Comparison of ENCODE assay signal across 9 cellular contexts in the genomic region with DNA sequence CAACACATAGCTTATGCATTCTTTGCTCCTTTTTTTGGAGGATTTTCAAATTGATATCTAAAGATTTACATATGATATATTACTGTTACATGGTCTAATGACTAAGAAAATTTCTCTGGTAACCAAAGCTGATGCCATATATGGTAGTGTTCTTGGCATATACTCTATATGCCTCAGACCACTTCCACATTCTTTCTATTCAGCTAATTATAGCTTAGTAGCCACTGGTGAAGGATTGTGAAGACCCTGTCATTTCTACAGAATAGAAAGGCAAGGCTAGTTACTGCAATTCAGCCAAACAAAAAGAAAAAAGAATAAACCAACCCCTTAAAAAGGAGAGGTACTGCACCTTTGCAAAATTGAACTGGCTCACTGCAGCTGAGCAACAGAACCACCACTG. TPM values are rescaled to one million over a fixed set of nuclear protein-coding genes. Genes with fewer than 3 reads are reported as not detected.
DNase-seq lines count a peak whose midpoint lies in the region; ATAC-seq, FAIRE-seq and TF ChIP-seq lines count a peak whose summit lies in the region.
"Had no signal": no experiment of that assay in that cellular context is flagged by ENCODE, and none has a peak within 500 bp of the region (broad histone marks: within the 10 kb centered on the region; RNA-seq: fewer than 3 reads in every experiment).

No MANE protein-coding gene starts in this region.

- intact Hi-C loops in pancreas (cut with DNase I) = no loop called here

- H3K36me3 ChIP-seq in pancreas = no peaks in the 10 kb centered on the region

- no peaks in the 10 kb centered on the region for H3K27me3 ChIP-seq in pancreas

- ATAC-seq in pancreas = no peak

- no peak for FAIRE-seq in pancreas (lab: Jason Lieb, UNC)
- FAIRE-seq: TTC549 had no signal

- H3K4me1 ChIP-seq in pancreas = peaks cover 38 to 46% (median 45%) of the 10 kb centered on the region in 3 donors

- TF ChIP-seq CTCF in GM12864 (IDR thresholded peaks at IDR 0.05; ENCODE audit: low read depth, low read length, missing control alignments) (no peak), coronary artery (IDR thresholded peaks at IDR 0.05) (no peak), pancreas (IDR thresholded peaks at IDR 0.05) (no peak)

- no peaks in the 10 kb centered on the region for H3K9me3 ChIP-seq in pancreas

- DNase-seq in GM12864 (ENCODE audit: low read depth) (no peak), NCI-H69 (lab: John Stamatoyannopoulos, UW) (peak; percentile 56), coronary artery (ENCODE audit: low spot score) (no peak), pancreas (no peak), SHP77 treated with DMSO at 0.1 percent for 48 hours (lab: John Stamatoyannopoulos, UW) (no peak), T-helper 9 cell (no peak), hippocampal formation (lab: John Stamatoyannopoulos, UW) (no peak), GOT3 (lab: John Stamatoyannopoulos, UW) (no peak)

- no peak overlapping the region for H3K27ac ChIP-seq in coronary artery
- H3K27ac ChIP-seq in pancreas = no peak overlapping the region

- H3K4me3 ChIP-seq in GM12864 (ENCODE audit: low read depth, low read length) = peak overlapping the region; percentile 53
- H3K4me3 ChIP-seq in coronary artery = peak overlapping the region; percentile 93
- H3K4me3 ChIP-seq in pancreas = peak overlapping the region in 3 of 4 donors; percentile 2 to 13 (median 11)

RNA-seq across cellular contexts. Expression of a gene that starts 3.7 kb away (rescaled TPM):
- 10 to 100 TPM in 2 of 6 donors, 1 to 10 TPM in 4; 6.6 to 14.7 (median 8.6) TPM for total RNA-seq in pancreas
- polyA plus RNA-seq in pancreas = 1 to 10 TPM; 3.6 to 8.0 TPM

RNA-seq across cellular contexts. Expression of a gene that starts 33.7 kb away (rescaled TPM):
- 10 to 100 TPM; 37.8 to 83.0 (median 56.1) TPM for total RNA-seq in pancreas
- polyA plus RNA-seq in pancreas = 10 to 100 TPM; 45.1 to 56.4 TPM

Comparison
In these comparisons a context has a peak if more than half of its experiments do, and no peak if none do; other contexts are left out.
1. H3K4me3 ChIP-seq: peak in every context shown above with its lines; median percentile 93 in coronary artery; 53 in GM12864; 11 in pancreas.